In genomic region chr21:44441581-44442265, GRCh38 we compare ENCODE assay signal across 22 cellular contexts. TPM values are rescaled to one million over a fixed set of nuclear protein-coding genes. Genes with fewer than 3 reads are reported as not detected.
DNase-seq lines count a peak whose midpoint lies in the region; ATAC-seq, FAIRE-seq and TF ChIP-seq lines count a peak whose summit lies in the region.
"Had no signal": no experiment of that assay in that cellular context is flagged by ENCODE, and none has a peak within 500 bp of the region (broad histone marks: within the 10 kb centered on the region; RNA-seq: fewer than 3 reads in every experiment).

No MANE protein-coding gene starts in this region.

- H3K36me3 ChIP-seq in HepG2 (replicated peaks in 1 of 2; ENCODE audit: control insufficient read depth in 1 of 2, insufficient read depth in 2 of 2, low read length in 2 of 2) (no peaks in the 10 kb centered on the region), psoas muscle (ENCODE audit: insufficient read depth in 1 of 2, low read depth in 1 of 2) (no peaks in the 10 kb centered on the region), adrenal gland (replicated peaks in 1 of 2) (no peaks in the 10 kb centered on the region)
- H3K36me3 ChIP-seq: MG63, Peyer's patch had no signal

- POLR2A ChIA-PET in HepG2 (lab: Yijun Ruan, JAX) = interaction anchor here (1.0 to 2.4 kb wide), 3 partner anchors 14 to 41 kb away, joined by 3 to 5 read pairs (median 4); partner anchors contain the start of gene LRRC3

- peak; percentile 11 for DNase-seq in activated CD8-positive, alpha-beta memory T cell treated with anti-CD3 and anti-CD28 coated beads, Interleukin-2, amount 50 U/mL, for 4 hours
- no peak for DNase-seq in activated CD8-positive, alpha-beta memory T cell treated with anti-CD3 and anti-CD28 coated beads, Interleukin-2, amount 50 U/mL, for 48 hours
- DNase-seq in HepG2 (ENCODE audit: low spot score) = no peak
- peak; percentile 10 to 42 for DNase-seq in psoas muscle
- no peak for DNase-seq in adrenal gland
- DNase-seq in DMS79 treated with DMSO at 0.1 percent for 48 hours (lab: John Stamatoyannopoulos, UW) = no peak
- no peak for DNase-seq in GM19239 (ENCODE audit: insufficient read length, low spot score)
- DNase-seq: ACHN, C1 segment of cervical spinal cord, Calu3, EL, GF-D8, Kasumi-1, MG63, NCI-H1417, NCI-H1694 treated with DMSO at 0.1 percent for 48 hours, NCI-H446, NCI-H526 had no signal

- H3K9me3 ChIP-seq in HepG2 (ENCODE audit: low read length) (no peaks in the 10 kb centered on the region), psoas muscle (no peaks in the 10 kb centered on the region), adrenal gland (replicated peaks in 1 of 3) (no peaks in the 10 kb centered on the region)
- H3K9me3 ChIP-seq: MG63, Peyer's patch had no signal

- TF ChIP-seq CTCF in HepG2 (CRISPR knock-in tag; IDR thresholded peaks at IDR 0.05) = no peak
- no peak for TF ChIP-seq CTCF in psoas muscle (IDR thresholded peaks at IDR 0.05)
- TF ChIP-seq CTCF in adrenal gland (IDR thresholded peaks at IDR 0.05) = no peak

- CTCF ChIA-PET in HepG2 (lab: Yijun Ruan, JAX; ENCODE audit: low intra/inter-chr PET ratio, low total read pairs) = no interaction called here

- TF ChIP-seq EP300 in HepG2 (IDR thresholded peaks at IDR 0.05; ENCODE audit: low read depth in 2 of 2, low read length in 2 of 2) (no peak), HepG2 (CRISPR knock-in tag; IDR thresholded peaks at IDR 0.05; ENCODE audit: borderline replicate concordance) (no peak)

- FAIRE-seq in HepG2 (lab: Jason Lieb, UNC) (no peak), GM19239 (lab: Jason Lieb, UNC) (no peak)

- peak overlapping the region; percentile 8 for H3K27ac ChIP-seq in angular gyrus (ENCODE audit: low read depth, low read length)
- no peak overlapping the region for H3K27ac ChIP-seq in HepG2 (ENCODE audit: extremely low read length, insufficient read depth, low read length)
- no peak overlapping the region for H3K27ac ChIP-seq in psoas muscle
- H3K27ac ChIP-seq in adrenal gland = no peak overlapping the region
- H3K27ac ChIP-seq: 22Rv1, Peyer's patch had no signal

- intact Hi-C loops in HepG2 (cut with micrococcal nuclease; ENCODE audit: unreplicated experiment) (no loop called here), psoas muscle (cut with DNase I) (no loop called here), adrenal gland (cut with DNase I) (no loop called here)

- WGBS in HepG2 (ENCODE audit: low lambda C conversion rate) = no CpG with 5 or more reads among the region's 20 CpGs
- 75 to 82% (median 80%) methylated on average over 20 of the region's 20 CpGs for WGBS in psoas muscle, 3 donors
- WGBS in adrenal gland, 4 donors = 47 to 95% (median 84%) methylated on average over 3 to 20 of the region's 20 CpGs

- BruUV-seq in HepG2 (replicated peaks; lab: Mats Ljungman, UMichigan) = no TSS peak

- no peaks in the 10 kb centered on the region for H3K79me2 ChIP-seq in HepG2 (ENCODE audit: insufficient read depth, low read length)

- peaks cover 52% of the 10 kb centered on the region for H3K4me1 ChIP-seq in HepG2 (ENCODE audit: insufficient read depth, low read length)
- no peaks in the 10 kb centered on the region for H3K4me1 ChIP-seq in psoas muscle
- H3K4me1 ChIP-seq in adrenal gland (replicated peaks in 1 of 2) = no peaks in the 10 kb centered on the region
- H3K4me1 ChIP-seq: Peyer's patch had no signal

- ATAC-seq in HepG2 (no peak), psoas muscle (no peak)

- H3K27me3 ChIP-seq in HepG2 (ENCODE audit: control insufficient read depth in 1 of 2, insufficient read depth in 2 of 2, low read length in 2 of 2) (peaks cover 2 to 20% of the 10 kb centered on the region in 2 experiments; a peak in 4 of 5 replicates), psoas muscle (ENCODE audit: insufficient read depth in 3 of 3, low read length in 2 of 3) (peaks cover 0 to 54% (median 13%) of the 10 kb centered on the region in 3 donors), adrenal gland (peaks cover 3% of the 10 kb centered on the region)
- H3K27me3 ChIP-seq: MG63, Peyer's patch had no signal

- TF ChIP-seq RAD21 in HepG2 (CRISPR knock-in tag; IDR thresholded peaks at IDR 0.05) = no peak

- no peak overlapping the region; a peak in 1 of 6 replicates for H3K4me3 ChIP-seq in HepG2 (replicated peaks in 1 of 3; ENCODE audit: insufficient read depth in 1 of 3, low read depth in 2 of 3, low read length in 3 of 3)
- no peak overlapping the region for H3K4me3 ChIP-seq in psoas muscle
- no peak overlapping the region for H3K4me3 ChIP-seq in adrenal gland
- H3K4me3 ChIP-seq: MG63, Peyer's patch had no signal

- no peaks in the 10 kb centered on the region for H4K20me1 ChIP-seq in HepG2 (ENCODE audit: insufficient read depth, low read length)

- H3K9ac ChIP-seq in HepG2 (ENCODE audit: insufficient read depth, low read depth, low read length) = no peak overlapping the region

- H3K4me2 ChIP-seq in HepG2 (ENCODE audit: low read depth, low read length) = no peak overlapping the region

- no peak for TF ChIP-seq POLR2A in HepG2 (IDR thresholded peaks at IDR 0.05; ENCODE audit: insufficient read depth in 1 of 2, low read depth in 2 of 2, low read length in 2 of 2)
- no peak for TF ChIP-seq POLR2A in adrenal gland (IDR thresholded peaks at IDR 0.05)

- in situ Hi-C loops in HepG2 (cut with HindIII; ENCODE audit: extremely low pct_ligation_motif_present, low pct_unique_long_range_greater_than_20kb) = loop anchor here (5.0 kb wide), 1 partner anchor 41 kb away; no protein-coding TSS in a partner anchor

- H2AFZ ChIP-seq in HepG2 (ENCODE audit: low read length) = no peak overlapping the region

TF ChIP-seq in HepG2, 621 proteins besides CTCF, POLR2A, EP300 and RAD21 (continues in another document):
- TF ChIP-seq, protein P1, sequence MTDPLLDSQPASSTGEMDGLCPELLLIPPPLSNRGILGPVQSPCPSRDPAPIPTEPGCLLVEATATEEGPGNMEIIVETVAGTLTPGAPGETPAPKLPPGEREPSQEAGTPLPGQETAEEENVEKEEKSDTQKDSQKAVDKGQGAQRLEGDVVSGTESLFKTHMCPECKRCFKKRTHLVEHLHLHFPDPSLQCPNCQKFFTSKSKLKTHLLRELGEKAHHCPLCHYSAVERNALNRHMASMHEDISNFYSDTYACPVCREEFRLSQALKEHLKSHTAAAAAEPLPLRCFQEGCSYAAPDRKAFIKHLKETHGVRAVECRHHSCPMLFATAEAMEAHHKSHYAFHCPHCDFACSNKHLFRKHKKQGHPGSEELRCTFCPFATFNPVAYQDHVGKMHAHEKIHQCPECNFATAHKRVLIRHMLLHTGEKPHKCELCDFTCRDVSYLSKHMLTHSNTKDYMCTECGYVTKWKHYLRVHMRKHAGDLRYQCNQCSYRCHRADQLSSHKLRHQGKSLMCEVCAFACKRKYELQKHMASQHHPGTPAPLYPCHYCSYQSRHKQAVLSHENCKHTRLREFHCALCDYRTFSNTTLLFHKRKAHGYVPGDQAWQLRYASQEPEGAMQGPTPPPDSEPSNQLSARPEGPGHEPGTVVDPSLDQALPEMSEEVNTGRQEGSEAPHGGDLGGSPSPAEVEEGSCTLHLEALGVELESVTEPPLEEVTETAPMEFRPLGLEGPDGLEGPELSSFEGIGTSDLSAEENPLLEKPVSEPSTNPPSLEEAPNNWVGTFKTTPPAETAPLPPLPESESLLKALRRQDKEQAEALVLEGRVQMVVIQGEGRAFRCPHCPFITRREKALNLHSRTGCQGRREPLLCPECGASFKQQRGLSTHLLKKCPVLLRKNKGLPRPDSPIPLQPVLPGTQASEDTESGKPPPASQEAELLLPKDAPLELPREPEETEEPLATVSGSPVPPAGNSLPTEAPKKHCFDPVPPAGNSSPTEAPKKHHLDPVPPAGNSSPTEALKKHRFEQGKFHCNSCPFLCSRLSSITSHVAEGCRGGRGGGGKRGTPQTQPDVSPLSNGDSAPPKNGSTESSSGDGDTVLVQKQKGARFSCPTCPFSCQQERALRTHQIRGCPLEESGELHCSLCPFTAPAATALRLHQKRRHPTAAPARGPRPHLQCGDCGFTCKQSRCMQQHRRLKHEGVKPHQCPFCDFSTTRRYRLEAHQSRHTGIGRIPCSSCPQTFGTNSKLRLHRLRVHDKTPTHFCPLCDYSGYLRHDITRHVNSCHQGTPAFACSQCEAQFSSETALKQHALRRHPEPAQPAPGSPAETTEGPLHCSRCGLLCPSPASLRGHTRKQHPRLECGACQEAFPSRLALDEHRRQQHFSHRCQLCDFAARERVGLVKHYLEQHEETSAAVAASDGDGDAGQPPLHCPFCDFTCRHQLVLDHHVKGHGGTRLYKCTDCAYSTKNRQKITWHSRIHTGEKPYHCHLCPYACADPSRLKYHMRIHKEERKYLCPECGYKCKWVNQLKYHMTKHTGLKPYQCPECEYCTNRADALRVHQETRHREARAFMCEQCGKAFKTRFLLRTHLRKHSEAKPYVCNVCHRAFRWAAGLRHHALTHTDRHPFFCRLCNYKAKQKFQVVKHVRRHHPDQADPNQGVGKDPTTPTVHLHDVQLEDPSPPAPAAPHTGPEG (CRISPR knock-in tag; IDR thresholded peaks at IDR 0.05) = 0 out of 2 replicates have a peak, but pooled peaks have one; percentile 4

RNA-seq across cellular contexts. Expression of gene LRRC3, which starts 13.6 kb away (rescaled TPM):
- total RNA-seq in HepG2 (2016; rRNA removed; fragmentation: Illumina TruSeq; extraction: Trizol) (3.9 and 4.8 TPM in 2 replicates), psoas muscle (1 to 10 TPM in 1 of 4 donors, under 1 TPM in 3; 0.13 to 1.1 (median 0.23) TPM), adrenal gland (1 to 10 TPM in 7 of 8 donors, under 1 TPM in 1; 0.97 to 3.2 (median 2.3) TPM)
- total RNA-seq in HepG2 (2016; cell fraction: cytosol; rRNA removed; fragmentation: Illumina TruSeq; extraction: Trizol; ENCODE audit: low read depth) = 0.97 and 1.1 TPM in 2 replicates
- 3.1 and 4.8 TPM in 2 replicates for total RNA-seq in HepG2 (2016; cell fraction: insoluble cytoplasmic fraction; rRNA removed; fragmentation: Illumina TruSeq; extraction: Trizol)
- total RNA-seq in HepG2 (2016; cell fraction: membrane; rRNA removed; fragmentation: Illumina TruSeq; extraction: Trizol) = 3.5 and 4.4 TPM in 2 replicates
- 5.2 and 5.7 TPM in 2 replicates for total RNA-seq in HepG2 (2016; cell fraction: nucleus; rRNA removed; fragmentation: Illumina TruSeq; extraction: Trizol)
- polyA plus RNA-seq in HepG2 (2011; rRNA removed) (16.5 and 24.3 TPM in 2 replicates), psoas muscle (under 1 TPM; 0.08 to 0.29 (median 0.08) TPM), adrenal gland (1 to 10 TPM in 2 of 3 donors, under 1 TPM in 1; 0.97 to 1.9 (median 1.0) TPM)
- 17.5 and 19.8 TPM in 2 replicates for polyA plus RNA-seq in HepG2 (2011; cell fraction: cytosol; rRNA removed)
- polyA plus RNA-seq in HepG2 (2011; cell fraction: nucleus; rRNA removed) = 25.9 and 31.8 TPM in 2 replicates
- 24.1 and 27.1 TPM in 2 replicates for polyA plus RNA-seq in HepG2 (2012)
- 0.99 and 1.3 TPM in 2 replicates for polyA plus RNA-seq in HepG2 (2016; cell fraction: cytosol; fragmentation: Illumina TruSeq; extraction: Trizol; ENCODE audit: low read depth)
- 4.4 and 5.5 TPM in 2 replicates for polyA plus RNA-seq in HepG2 (2016; cell fraction: insoluble cytoplasmic fraction; fragmentation: Illumina TruSeq; extraction: Trizol; ENCODE audit: low read depth)
- polyA plus RNA-seq in HepG2 (2016; cell fraction: membrane; fragmentation: Illumina TruSeq; extraction: Trizol; ENCODE audit: low read depth) = 2.9 and 3.4 TPM in 2 replicates
- polyA plus RNA-seq in HepG2 (2016; cell fraction: nucleus; fragmentation: Illumina TruSeq; extraction: Trizol; ENCODE audit: insufficient read depth, low read depth) = 10.0 TPM in 2 replicates
- 3.8 and 34.5 TPM in 2 replicates for polyA minus RNA-seq in HepG2 (2011; rRNA and poly(A)+ RNA removed; ENCODE audit: low replicate concordance)
- 16.0 and 20.9 TPM in 2 replicates for polyA minus RNA-seq in HepG2 (2011; cell fraction: cytosol; rRNA and poly(A)+ RNA removed)
- 10.4 and 13.4 TPM in 2 replicates for polyA minus RNA-seq in HepG2 (2011; cell fraction: nucleus; rRNA and poly(A)+ RNA removed)
- total RNA-seq: OCI-LY7 had no signal

Comparison
In these comparisons a context has a peak if more than half of its experiments do, and no peak if none do; other contexts are left out.
1. DNase-seq: peak in activated CD8-positive, alpha-beta memory T cell treated with anti-CD3 and anti-CD28 coated beads, Interleukin-2, amount 50 U/mL, for 4 hours (single experiment) and psoas muscle (2 of 2); none in activated CD8-positive, alpha-beta memory T cell treated with anti-CD3 and anti-CD28 coated beads, Interleukin-2, amount 50 U/mL, for 48 hours (single experiment), HepG2 (single experiment), adrenal gland (0 of 7), DMS79 treated with DMSO at 0.1 percent for 48 hours (single experiment) and GM19239 (single experiment).